Comparison of ENCODE assay signal across 24 cellular contexts in the genomic region with DNA sequence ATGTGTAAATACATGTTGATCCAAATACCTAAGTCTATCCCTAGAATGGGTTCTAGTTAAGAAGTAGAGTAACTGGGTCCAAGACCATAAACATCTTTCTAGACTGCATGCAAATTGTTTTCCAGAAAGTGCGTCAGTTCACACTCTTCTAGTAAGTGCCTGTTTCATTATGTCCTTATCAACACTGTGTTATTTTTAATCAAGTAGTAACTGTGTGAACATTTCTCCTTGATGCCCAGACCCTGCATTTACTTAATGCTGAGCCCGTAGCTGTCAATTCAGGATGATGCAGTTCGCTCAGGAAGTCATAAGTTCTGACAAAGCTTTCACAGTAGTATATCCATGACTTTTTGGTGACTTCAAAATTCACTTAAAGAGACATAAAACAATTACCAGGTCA.
"Had no signal": no experiment of that assay in that cellular context is flagged by ENCODE, and none has a peak within 500 bp of the region (broad histone marks: within the 10 kb centered on the region; RNA-seq: fewer than 3 reads in every experiment).

No MANE protein-coding gene starts in this region.

- H3K27ac Mint-ChIP-seq: stimulated activated effector memory CD8-positive, alpha-beta T cell treated with anti-CD3 and anti-CD28 coated beads, Interleukin-12 subunit alpha, Interleukin-12 subunit beta, amount 100 ng/mL, for 72 hours; stimulated activated memory B cell treated with anti-CD40 and anti-IgM and Interleukin-4, amounts not matched to agents 10 μg/mL and 1 μg/mL and 100 μg/mL, for 72 hours; stimulated activated naive B cell treated with anti-CD40 and anti-IgM and Interleukin-4, amounts not matched to agents 10 μg/mL and 1 μg/mL and 100 μg/mL, for 72 hours; stimulated activated naive CD8-positive, alpha-beta T cell treated with anti-CD3 and anti-CD28 coated beads, Interleukin-15, amount 100 ng/mL, for 72 hours; stimulated activated naive CD8-positive, alpha-beta T cell treated with anti-CD3 and anti-CD28 coated beads, Interleukin-15, Interleukin-2, amounts not matched to agents 100 ng/mL and 50 ng/mL, for 24 hours; type B pancreatic cell had no signal

- DNase-seq: stimulated activated CD4-positive, alpha-beta T cell treated with anti-CD3 and anti-CD28 coated beads, Interleukin-2, amount 100 ng/mL, for 48 hours; stimulated activated CD4-positive, alpha-beta T cell treated with anti-CD3 and anti-CD28 coated beads, Interleukin-4, amount 100 ng/mL, for 1 hour; stimulated activated CD4-positive, alpha-beta T cell treated with anti-CD3 and anti-CD28 coated beads, Interleukin-4, amount 100 ng/mL, for 24 hours; stimulated activated CD4-positive, alpha-beta T cell treated with anti-CD3 and anti-CD28 coated beads, Interleukin-4, amount 100 ng/mL, for 4 hours; stimulated activated CD8-positive, alpha-beta memory T cell treated with anti-CD3 and anti-CD28 coated beads, Interleukin-4, amount 100 ng/mL, for 48 hours; stimulated activated naive B cell treated with anti-CD40 and anti-IgM and Interleukin-4, amounts not matched to agents 10 μg/mL and 1 μg/mL and 100 μg/mL, for 72 hours; stimulated activated naive CD4-positive, alpha-beta T cell; stimulated activated naive CD4-positive, alpha-beta T cell treated with Interleukin-2 at 50 U/mL for 16 hours; stimulated activated naive CD8-positive, alpha-beta T cell treated with anti-CD3 and anti-CD28 coated beads, Interleukin-15, amount 100 ng/mL, for 72 hours; stimulated activated naive CD8-positive, alpha-beta T cell treated with anti-CD3 and anti-CD28 coated beads, Interleukin-15, Interleukin-2, amounts not matched to agents 100 U/mL and 50 U/mL, for 24 hours; stomach; substantia nigra; testis; thyroid gland; tibial artery; transverse colon; trophoblast cell; upper lobe of left lung; upper lobe of right lung; uterus had no signal

- H3K4me3 Mint-ChIP-seq: stimulated activated effector memory CD8-positive, alpha-beta T cell treated with anti-CD3 and anti-CD28 coated beads, Interleukin-12 subunit alpha, Interleukin-12 subunit beta, amount 100 ng/mL, for 72 hours; stimulated activated memory B cell treated with anti-CD40 and anti-IgM and Interleukin-4, amounts not matched to agents 10 μg/mL and 1 μg/mL and 100 μg/mL, for 72 hours; stimulated activated naive B cell treated with anti-CD40 and anti-IgM and Interleukin-4, amounts not matched to agents 10 μg/mL and 1 μg/mL and 100 μg/mL, for 72 hours; stimulated activated naive CD8-positive, alpha-beta T cell treated with anti-CD3 and anti-CD28 coated beads, Interleukin-15, amount 100 ng/mL, for 72 hours; stimulated activated naive CD8-positive, alpha-beta T cell treated with anti-CD3 and anti-CD28 coated beads, Interleukin-15, Interleukin-2, amounts not matched to agents 100 ng/mL and 50 ng/mL, for 24 hours; type B pancreatic cell had no signal

- H3K36me3 Mint-ChIP-seq: stimulated activated effector memory CD8-positive, alpha-beta T cell treated with anti-CD3 and anti-CD28 coated beads, Interleukin-12 subunit alpha, Interleukin-12 subunit beta, amount 100 ng/mL, for 72 hours; stimulated activated memory B cell treated with anti-CD40 and anti-IgM and Interleukin-4, amounts not matched to agents 10 μg/mL and 1 μg/mL and 100 μg/mL, for 72 hours; stimulated activated naive B cell treated with anti-CD40 and anti-IgM and Interleukin-4, amounts not matched to agents 10 μg/mL and 1 μg/mL and 100 μg/mL, for 72 hours; type B pancreatic cell had no signal

- H3K9me3 Mint-ChIP-seq: stimulated activated effector memory CD8-positive, alpha-beta T cell treated with anti-CD3 and anti-CD28 coated beads, Interleukin-12 subunit alpha, Interleukin-12 subunit beta, amount 100 ng/mL, for 72 hours; stimulated activated memory B cell treated with anti-CD40 and anti-IgM and Interleukin-4, amounts not matched to agents 10 μg/mL and 1 μg/mL and 100 μg/mL, for 72 hours; stimulated activated naive B cell treated with anti-CD40 and anti-IgM and Interleukin-4, amounts not matched to agents 10 μg/mL and 1 μg/mL and 100 μg/mL, for 72 hours; stimulated activated naive CD8-positive, alpha-beta T cell treated with anti-CD3 and anti-CD28 coated beads, Interleukin-15, amount 100 ng/mL, for 72 hours; stimulated activated naive CD8-positive, alpha-beta T cell treated with anti-CD3 and anti-CD28 coated beads, Interleukin-15, Interleukin-2, amounts not matched to agents 100 ng/mL and 50 ng/mL, for 24 hours; type B pancreatic cell had no signal

- H3K27me3 Mint-ChIP-seq: stimulated activated memory B cell treated with anti-CD40 and anti-IgM and Interleukin-4, amounts not matched to agents 10 μg/mL and 1 μg/mL and 100 μg/mL, for 72 hours; stimulated activated naive B cell treated with anti-CD40 and anti-IgM and Interleukin-4, amounts not matched to agents 10 μg/mL and 1 μg/mL and 100 μg/mL, for 72 hours; stimulated activated naive CD8-positive, alpha-beta T cell treated with anti-CD3 and anti-CD28 coated beads, Interleukin-15, Interleukin-2, amounts not matched to agents 100 ng/mL and 50 ng/mL, for 24 hours had no signal

- H3K4me1 Mint-ChIP-seq: stimulated activated effector memory CD8-positive, alpha-beta T cell treated with anti-CD3 and anti-CD28 coated beads, Interleukin-12 subunit alpha, Interleukin-12 subunit beta, amount 100 ng/mL, for 72 hours; stimulated activated memory B cell treated with anti-CD40 and anti-IgM and Interleukin-4, amounts not matched to agents 10 μg/mL and 1 μg/mL and 100 μg/mL, for 72 hours; stimulated activated naive B cell treated with anti-CD40 and anti-IgM and Interleukin-4, amounts not matched to agents 10 μg/mL and 1 μg/mL and 100 μg/mL, for 72 hours; stimulated activated naive CD8-positive, alpha-beta T cell treated with anti-CD3 and anti-CD28 coated beads, Interleukin-15, amount 100 ng/mL, for 72 hours had no signal

- ATAC-seq: stimulated activated effector memory CD8-positive, alpha-beta T cell treated with anti-CD3 and anti-CD28 coated beads, Interleukin-12 subunit alpha, Interleukin-12 subunit beta, amount 100 ng/mL, for 72 hours; stimulated activated memory B cell treated with anti-CD40 and anti-IgM and Interleukin-4, amounts not matched to agents 10 μg/mL and 1 μg/mL and 100 μg/mL, for 72 hours; stimulated activated naive B cell treated with anti-CD40 and anti-IgM and Interleukin-4, amounts not matched to agents 10 μg/mL and 1 μg/mL and 100 μg/mL, for 72 hours; stimulated activated naive CD8-positive, alpha-beta T cell treated with anti-CD3 and anti-CD28 coated beads, Interleukin-15, amount 100 ng/mL, for 72 hours; stimulated activated naive CD8-positive, alpha-beta T cell treated with anti-CD3 and anti-CD28 coated beads, Interleukin-15, Interleukin-2, amounts not matched to agents 100 U/mL and 50 U/mL, for 24 hours; upper lobe of right lung had no signal
